In genomic region chr19:42088471-42089190, GRCh38 we compare ENCODE assay signal across 10 cellular contexts. TPM values are rescaled to one million over a fixed set of nuclear protein-coding genes. Genes with fewer than 3 reads are reported as not detected.
DNase-seq lines count a peak whose midpoint lies in the region; ATAC-seq and TF ChIP-seq lines count a peak whose summit lies in the region.
"Had no signal": no experiment of that assay in that cellular context is flagged by ENCODE, and none has a peak within 500 bp of the region (broad histone marks: within the 10 kb centered on the region; RNA-seq: fewer than 3 reads in every experiment).

No MANE protein-coding gene starts in this region.

- POLR2A ChIA-PET in AG04450 (lab: Yijun Ruan, JAX) (no interaction called here), HCT116 (lab: Charles Lee) (no interaction called here)

- H4K91ac ChIP-seq in mesenchymal stem cell (ENCODE audit: low read length), result peak overlapping the region; percentile 30

- peak overlapping the region; percentile 81 to 84 for H3K18ac ChIP-seq in mesenchymal stem cell (ENCODE audit: low read depth in 1 of 2, low read length in 2 of 2)

- H4K20me1 ChIP-seq in HCT116 (ENCODE audit: insufficient read depth), result peaks cover 3% of the 10 kb centered on the region; the same call in 1 of the 2 replicates

- H3K79me2 ChIP-seq in HCT116 (ENCODE audit: insufficient read depth, low read length), result no peaks in the 10 kb centered on the region

- no peak for ATAC-seq in HCT116
- no peak for ATAC-seq in HG03045 (IDR thresholded peaks at IDR 0.05; ENCODE audit: unreplicated experiment)

- peak overlapping the region; percentile 54 for H2AK5ac ChIP-seq in mesenchymal stem cell (ENCODE audit: low read length, severe bottlenecking)

- no TSS peak for BruUV-seq in HCT116 (replicated peaks; lab: Mats Ljungman, UMichigan)

- RAD21 ChIA-PET in HCT116 (lab: Charles Lee; ENCODE audit: low non-redundant PET in 1 of 2, low total read pairs in 2 of 2, uncharacterized antibody in 2 of 2, unreplicated experiment in 2 of 2), result no interaction called here

- H3K14ac ChIP-seq in mesenchymal stem cell (ENCODE audit: low read length in 2 of 2), result peak overlapping the region in 1 of 2 experiments; percentile 67

- peak overlapping the region in 1 of 2 experiments; percentile 83 for H2BK12ac ChIP-seq in mesenchymal stem cell (ENCODE audit: low read length in 2 of 2)

- H2BK120ac ChIP-seq in mesenchymal stem cell (ENCODE audit: low read depth, low read length), result peak overlapping the region; percentile 2

- no peak for TF ChIP-seq POLR2A in HCT116 (IDR thresholded peaks at IDR 0.05; ENCODE audit: borderline replicate concordance, extremely low read depth, insufficient read depth, insufficient read length)

- CTCF ChIA-PET in AG04450 (lab: Charles Lee), result no interaction called here
- CTCF ChIA-PET in HCT116 (lab: Charles Lee), result no interaction called here

- peak overlapping the region in 1 of 2 experiments; percentile 65 for H3K4ac ChIP-seq in mesenchymal stem cell (ENCODE audit: low read depth in 1 of 2, low read length in 2 of 2)

- no peak for TF ChIP-seq CTCF in AG04450 (IDR thresholded peaks at IDR 0.05; ENCODE audit: low read depth, low read length)
- TF ChIP-seq CTCF in HCT116 (IDR thresholded peaks at IDR 0.05 in 2 of 3, conservative IDR thresholded peaks at IDR 0.05 in 1 of 3; ENCODE audit: borderline replicate concordance in 1 of 3, insufficient read depth in 1 of 3, low read depth in 2 of 3, low read length in 2 of 3), result no peak
- TF ChIP-seq CTCF in astrocyte of the cerebellum (IDR thresholded peaks at IDR 0.05; ENCODE audit: low read depth, low read length, missing control alignments), result no peak

- peak overlapping the region; percentile 82 for H4K8ac ChIP-seq in mesenchymal stem cell (ENCODE audit: low read length)

- no peak for TF ChIP-seq RAD21 in HCT116 (IDR thresholded peaks at IDR 0.05; ENCODE audit: low read depth)

- H3K4me3 ChIP-seq in AG04450 (ENCODE audit: low read depth, low read length) (peak overlapping the region; percentile 23; the same call in 1 of the 2 replicates), HCT116 (replicated peaks in 1 of 2; ENCODE audit: low read depth in 1 of 2, low read length in 2 of 2) (no peak overlapping the region), astrocyte of the cerebellum (ENCODE audit: low read depth, low read length) (no peak overlapping the region), mesenchymal stem cell (ENCODE audit: insufficient read depth in 1 of 2, low read depth in 1 of 2, low read length in 2 of 2) (peak overlapping the region in 1 of 2 experiments; percentile 50)

- H3K27ac ChIP-seq in AG04450 (ENCODE audit: low read depth, low read length) (peak overlapping the region; percentile 83), HCT116 (ENCODE audit: low read depth, low read length) (no peak overlapping the region), mesenchymal stem cell (ENCODE audit: low read length, poor library complexity, severe bottlenecking) (peak overlapping the region; percentile 84)

- H3K27me3 ChIP-seq in AG04450 (ENCODE audit: control insufficient read depth, insufficient read depth, low read length) (no peaks in the 10 kb centered on the region), HCT116 (ENCODE audit: insufficient read depth, low read length) (no peaks in the 10 kb centered on the region), mesenchymal stem cell (ENCODE audit: control insufficient read depth in 1 of 2, insufficient read depth in 1 of 2, low read length in 2 of 2) (no peaks in the 10 kb centered on the region)

- H3K36me3 ChIP-seq in HCT116 (ENCODE audit: control insufficient read depth in 1 of 2, insufficient read depth in 2 of 2, low read length in 2 of 2), result no peaks in the 10 kb centered on the region
- peaks cover 13% of the 10 kb centered on the region in 2 experiments for H3K36me3 ChIP-seq in mesenchymal stem cell (ENCODE audit: control insufficient read depth in 1 of 2, insufficient read depth in 2 of 2, low read depth in 1 of 2, low read length in 2 of 2)

- H2BK15ac ChIP-seq in mesenchymal stem cell (ENCODE audit: low read depth, poor library complexity, severe bottlenecking), result peak overlapping the region; percentile 55

- H3K4me1 ChIP-seq in HCT116 (ENCODE audit: control insufficient read depth in 1 of 2, insufficient read depth in 2 of 2, low read length in 2 of 2) (peaks cover 0 to 30% of the 10 kb centered on the region in 2 experiments; a peak in 2 of 4 replicates), mesenchymal stem cell (ENCODE audit: control insufficient read depth, insufficient read depth, low read depth, low read length) (peaks cover 27% of the 10 kb centered on the region)

- no peak overlapping the region for H2AFZ ChIP-seq in HCT116 (ENCODE audit: low read depth, low read length, poor library complexity, severe bottlenecking)
- H2AFZ ChIP-seq in mesenchymal stem cell (ENCODE audit: low read depth, low read length), result peak overlapping the region; percentile 80

- H3K79me1 ChIP-seq in mesenchymal stem cell (replicated peaks; ENCODE audit: low read length, poor library complexity, severe bottlenecking), result peaks cover 5% of the 10 kb centered on the region

- H2BK5ac ChIP-seq in mesenchymal stem cell (ENCODE audit: low read depth, low read length, poor library complexity, severe bottlenecking), result peak overlapping the region; percentile 61

- DNase-seq in AG04450 (ENCODE audit: low read depth, low spot score), result peak; percentile 38
- no peak for DNase-seq in HCT116 (ENCODE audit: low read depth, low spot score)
- peak; percentile 62 for DNase-seq in astrocyte of the cerebellum (ENCODE audit: low read depth)
- DNase-seq in mesenchymal stem cell, result peak; percentile 79
- DNase-seq in COLO668 (lab: John Stamatoyannopoulos, UW; ENCODE audit: unreplicated experiment), result no peak
- no peak for DNase-seq in effector CD8-positive, alpha-beta T cell (lab: John Stamatoyannopoulos, UW)
- no peak for DNase-seq in DMS114 treated with DMSO at 0.1 percent for 48 hours (lab: John Stamatoyannopoulos, UW; ENCODE audit: unreplicated experiment)
- DNase-seq: activated CD4-positive, alpha-beta T cell treated with anti-CD3 and anti-CD28 coated beads, Interleukin-2, amount 50 U/mL, for 48 hours; NCI-H526 had no signal

- 72% methylated on average over 17 of the region's 18 CpGs for WGBS in mesenchymal stem cell

- intact Hi-C loops in HCT116 (cut with micrococcal nuclease), result no loop called here

- H3K9ac ChIP-seq in HCT116 (ENCODE audit: low read length) (no peak overlapping the region), mesenchymal stem cell (ENCODE audit: low read length) (peak overlapping the region; percentile 47)

- H3K4me2 ChIP-seq in HCT116 (ENCODE audit: low read length), result peak overlapping the region; percentile 37
- peak overlapping the region; percentile 43 for H3K4me2 ChIP-seq in mesenchymal stem cell (ENCODE audit: low read length, poor library complexity, severe bottlenecking)

- no peaks in the 10 kb centered on the region for H3K9me2 ChIP-seq in HCT116 (ENCODE audit: insufficient read depth)

- in situ Hi-C loops in astrocyte of the cerebellum (cut with HindIII; ENCODE audit: low sequenced_read_pairs), result no loop called here

- H3K9me3 ChIP-seq in AG04450 (ENCODE audit: control insufficient read depth, insufficient read depth, low read length) (no peaks in the 10 kb centered on the region; the same call in 1 of the 2 replicates), HCT116 (ENCODE audit: control insufficient read depth in 1 of 2, insufficient read depth in 1 of 2, low read depth in 1 of 2, low read length in 2 of 2) (no peaks in the 10 kb centered on the region), mesenchymal stem cell (ENCODE audit: control insufficient read depth, low read length) (no peaks in the 10 kb centered on the region)

- peak overlapping the region in 1 of 2 experiments; percentile 32 for H3K23ac ChIP-seq in mesenchymal stem cell (ENCODE audit: low read length in 2 of 2)

TF ChIP-seq in HCT116, 20 proteins besides CTCF, POLR2A, EP300 and RAD21:
- TF ChIP-seq EZH2 (IDR thresholded peaks at IDR 0.05), result no peak
- no peak for TF ChIP-seq ZNF274 (IDR thresholded peaks at IDR 0.05; ENCODE audit: low read depth, low read length)
- TF ChIP-seq FOSL1 (IDR thresholded peaks at IDR 0.05; ENCODE audit: low read depth), result no peak

RNA-seq across cellular contexts. Expression of gene ZNF574, which starts 12.7 kb away (rescaled TPM):
- polyA plus RNA-seq in AG04450 (2011; rRNA removed), result 5.5 and 9.0 TPM in 2 replicates
- 16.7 and 26.3 TPM in 2 replicates for polyA minus RNA-seq in AG04450 (2011; rRNA and poly(A)+ RNA removed)
- total RNA-seq in HCT116 (2021; ENCODE audit: unreplicated experiment), result 24.6 TPM
- 22.3 and 25.0 TPM in 2 replicates for polyA plus RNA-seq in HCT116 (2012)
- polyA plus RNA-seq in mesenchymal stem cell (2013, experiment 1 of 2), result 6.0 TPM
- 6.3 TPM for polyA plus RNA-seq in mesenchymal stem cell (2013, experiment 2 of 2)

RNA-seq across cellular contexts. Expression of gene GRIK5, which starts 18.6 kb away (rescaled TPM):
- 0.04 and 0.05 TPM in 2 replicates for polyA plus RNA-seq in AG04450 (2011; rRNA removed)
- polyA minus RNA-seq in AG04450 (2011; rRNA and poly(A)+ RNA removed), result 0.23 TPM in 1 of 2 replicates, not detected in the other
- total RNA-seq in HCT116 (2021; ENCODE audit: unreplicated experiment), result 1.7 TPM
- polyA plus RNA-seq in HCT116 (2012), result 1.4 and 1.5 TPM in 2 replicates
- 0.12 TPM for polyA plus RNA-seq in mesenchymal stem cell (2013, experiment 1 of 2)
- polyA plus RNA-seq in mesenchymal stem cell (2013, experiment 2 of 2), result 0.07 TPM

RNA-seq across cellular contexts. Expression of gene POU2F2, which starts 43.6 kb away (rescaled TPM):
- 1.9 and 2.6 TPM in 2 replicates for polyA plus RNA-seq in AG04450 (2011; rRNA removed)
- polyA minus RNA-seq in AG04450 (2011; rRNA and poly(A)+ RNA removed), result 1.2 and 2.6 TPM in 2 replicates
- total RNA-seq in HCT116 (2021; ENCODE audit: unreplicated experiment), result 0.89 TPM
- 0.44 and 0.56 TPM in 2 replicates for polyA plus RNA-seq in HCT116 (2012)
- 10.3 TPM for polyA plus RNA-seq in mesenchymal stem cell (2013, experiment 1 of 2)
- 9.3 TPM for polyA plus RNA-seq in mesenchymal stem cell (2013, experiment 2 of 2)

Comparison
In these comparisons a context has a peak if more than half of its experiments do, and no peak if none do; other contexts are left out.
1. DNase-seq: peak in AG04450 (single experiment), astrocyte of the cerebellum (single experiment) and mesenchymal stem cell (single experiment); none in HCT116 (single experiment), COLO668 (single experiment), effector CD8-positive, alpha-beta T cell (single experiment) and DMS114 treated with DMSO at 0.1 percent for 48 hours (single experiment).